9 cellular contexts compared by ENCODE assay signal in genomic region chr1:247857069-247857985, GRCh38. TPM values are rescaled to one million over a fixed set of nuclear protein-coding genes. Genes with fewer than 3 reads are reported as not detected.
A peak's percentile ranks its signal among the peaks of the same experiment; 100 is the strongest.
DNase-seq lines count a peak whose midpoint lies in the region; ATAC-seq and TF ChIP-seq lines count a peak whose summit lies in the region.
"Had no signal": no experiment of that assay in that cellular context is flagged by ENCODE, and none has a peak within 500 bp of the region (broad histone marks: within the 10 kb centered on the region; RNA-seq: fewer than 3 reads in every experiment).

TSS of gene TRIM58 (plus strand) at chr1:247857187. CDS start at chr1:247857247, 60 bp downstream.

- peak; percentile 8 for TF ChIP-seq CTCF in mucosa of descending colon (IDR thresholded peaks at IDR 0.05)

- H3K36me3 Mint-ChIP-seq in central memory CD8-positive, alpha-beta T cell (ENCODE audit: insufficient read depth), result peaks cover 4% of the 10 kb centered on the region

- H3K27me3 Mint-ChIP-seq in central memory CD8-positive, alpha-beta T cell, result peaks cover 46% of the 10 kb centered on the region

- H3K4me3 ChIP-seq in mucosa of descending colon (no peak within 1 kb of the TSS), GM23248 (no peak within 1 kb of the TSS)
- H3K4me3 ChIP-seq: body of pancreas had no signal

- in situ Hi-C loops in GM23248 (cut with MboI), result no loop called here

- no peak within 1 kb of the TSS for H2AFZ ChIP-seq in GM23248

- no peaks in the 10 kb centered on the region for H3K79me2 ChIP-seq in GM23248 (ENCODE audit: insufficient read depth)

- peak; percentile 83 for DNase-seq in CMK (ENCODE audit: low read depth)
- peak; percentile 67 for DNase-seq in RPMI7951 (ENCODE audit: low read depth)
- DNase-seq in central memory CD8-positive, alpha-beta T cell (ENCODE audit: low spot score in 2 of 2), result no peak
- DNase-seq in mucosa of descending colon, result peak; percentile 47 to 69 (median 65)
- DNase-seq in NCI-H524 (lab: John Stamatoyannopoulos, UW), result no peak
- DNase-seq in GM23248, result no peak
- no peak for DNase-seq in NCI-H2081 treated with DMSO at 0.1 percent for 48 hours (lab: John Stamatoyannopoulos, UW)

- no peaks in the 10 kb centered on the region for H3K9me3 Mint-ChIP-seq in central memory CD8-positive, alpha-beta T cell

- no peaks in the 10 kb centered on the region for H3K36me3 ChIP-seq in mucosa of descending colon (ENCODE audit: low read depth)
- H3K36me3 ChIP-seq in GM23248 (ENCODE audit: low read depth), result no peaks in the 10 kb centered on the region

- H3F3A ChIP-seq in GM23248 (ENCODE audit: insufficient read depth), result no peaks in the 10 kb centered on the region

- ATAC-seq in GM21786 (IDR thresholded peaks at IDR 0.05; ENCODE audit: unreplicated experiment) (peak; percentile 74), mucosa of descending colon (peak; percentile 89)
- ATAC-seq in central memory CD8-positive, alpha-beta T cell (replicated peaks; ENCODE audit: extremely low read depth, poor library complexity, severe bottlenecking), result peak; percentile 32
- ATAC-seq: body of pancreas had no signal

- H3K4me2 ChIP-seq in GM23248 (ENCODE audit: unreplicated experiment), result no peak within 1 kb of the TSS

- WGBS in GM23248 (ENCODE audit: low coverage in 1 of 2, low lambda C conversion rate in 2 of 2, missing lambda C conversion rate in 2 of 2), 2 experiments, result 11% methylated on average over 51 to 75 of the region's 109 CpGs

- no peaks in the 10 kb centered on the region for H3K9me2 ChIP-seq in GM23248 (ENCODE audit: insufficient read depth)

- H3K4me1 ChIP-seq in mucosa of descending colon (ENCODE audit: low read depth) (no peaks in the 10 kb centered on the region), GM23248 (ENCODE audit: insufficient read depth) (no peaks in the 10 kb centered on the region)

- H3K9ac ChIP-seq in GM23248, result no peak within 1 kb of the TSS

- intact Hi-C loops in mucosa of descending colon (cut with DNase I, micrococcal nuclease), result no loop called here

- no peak within 1 kb of the TSS for H3K27ac Mint-ChIP-seq in central memory CD8-positive, alpha-beta T cell (ENCODE audit: low read depth)

- no peaks in the 10 kb centered on the region for H4K20me1 ChIP-seq in GM23248 (ENCODE audit: insufficient read depth)

- H3K4me3 Mint-ChIP-seq in central memory CD8-positive, alpha-beta T cell, result peak within 1 kb of the TSS; percentile 56

- peaks cover 4% of the 10 kb centered on the region for H3K9me3 ChIP-seq in mucosa of descending colon
- no peaks in the 10 kb centered on the region for H3K9me3 ChIP-seq in GM23248 (ENCODE audit: low read depth)
- H3K9me3 ChIP-seq: body of pancreas had no signal

- H3K27ac ChIP-seq in GM23248, result no peak within 1 kb of the TSS
- H3K27ac ChIP-seq: body of pancreas had no signal

- no peaks in the 10 kb centered on the region for H3K27me3 ChIP-seq in GM23248 (replicated peaks; ENCODE audit: insufficient read depth)
- H3K27me3 ChIP-seq: body of pancreas had no signal

- H3K4me1 Mint-ChIP-seq in central memory CD8-positive, alpha-beta T cell, result no peaks in the 10 kb centered on the region

RNA-seq across cellular contexts. Expression of gene TRIM58, which starts in this region (rescaled TPM):
- 2.2 and 2.9 TPM in 2 replicates for total RNA-seq in RPMI7951 (2014; rRNA removed; shearing (Covaris generic))
- total RNA-seq in mucosa of descending colon, result 1 to 10 TPM; 1.2 to 2.5 (median 1.5) TPM
- not detected in 2 replicates for total RNA-seq in GM23248 (2014; rRNA removed; shearing (Covaris generic))
- not detected in 2 replicates for polyA plus RNA-seq in GM23248 (2016; fragmentation: Nextera tagmentation; extraction: Ambion mirVana)

Comparison
In these comparisons a context has a peak if more than half of its experiments do, and no peak if none do; other contexts are left out.
1. DNase-seq: peak in CMK (single experiment), RPMI7951 (single experiment) and mucosa of descending colon (3 of 3); none in central memory CD8-positive, alpha-beta T cell (0 of 2), NCI-H524 (0 of 2), GM23248 (single experiment) and NCI-H2081 treated with DMSO at 0.1 percent for 48 hours (single experiment).
2. ATAC-seq: peak in every context shown above with its lines; median percentile 89 in mucosa of descending colon; 74 in GM21786; 32 in central memory CD8-positive, alpha-beta T cell.